Comparison of ENCODE assay signal across 19 cellular contexts in genomic region chr22:17912942-17913704, GRCh38.
DNase-seq lines count a peak whose midpoint lies in the region; ATAC-seq, FAIRE-seq and TF ChIP-seq lines count a peak whose summit lies in the region.
"Had no signal": no experiment of that assay in that cellular context is flagged by ENCODE, and none has a peak within 500 bp of the region (broad histone marks: within the 10 kb centered on the region; RNA-seq: fewer than 3 reads in every experiment).

No MANE protein-coding gene starts in this region.

- TF ChIP-seq POLR2A in gastrocnemius medialis (IDR thresholded peaks at IDR 0.05): peak in 1 of 2 donors; percentile 17

- POLR2A ChIA-PET in WTC11 (lab: Charles Lee): no interaction called here

- no peak for FAIRE-seq in small intestine (lab: Jason Lieb, UNC)

- ATAC-seq in WTC11: 0 out of 2 replicates have a peak, but pooled peaks have one; percentile 7
- peak; percentile 33 to 39 for ATAC-seq in gastrocnemius medialis
- no peak for ATAC-seq in GM21528 (IDR thresholded peaks at IDR 0.05; ENCODE audit: low FRiP score, unreplicated experiment)
- ATAC-seq: activated CD4-positive, CD25-positive, alpha-beta regulatory T cell treated with anti-CD3 and anti-CD28 coated beads, Interleukin-2, amount 50 U/mL, for 24 hours; Panc1; T-cell had no signal

- no peak overlapping the region for H3K4me3 Mint-ChIP-seq in WTC11
- H3K4me3 Mint-ChIP-seq: activated naive CD4-positive, alpha-beta T cell treated with anti-CD3 and anti-CD28 coated beads for 36 hours; T-cell had no signal

- intact Hi-C loops in gastrocnemius medialis (cut with DNase I; ENCODE audit: low total_unique reads): loop anchor here (1.0 kb wide), 1 partner anchor 23 kb away; no protein-coding TSS in a partner anchor

- H3K4me3 ChIP-seq in right atrium auricular region (no peak overlapping the region), gastrocnemius medialis (no peak overlapping the region), small intestine (ENCODE audit: low read depth in 1 of 2, low read length in 2 of 2) (no peak overlapping the region)
- H3K4me3 ChIP-seq: transverse colon had no signal

- H3K9me3 ChIP-seq in right atrium auricular region (no peaks in the 10 kb centered on the region), gastrocnemius medialis (no peaks in the 10 kb centered on the region), small intestine (ENCODE audit: control insufficient read depth, low read depth) (no peaks in the 10 kb centered on the region)
- H3K9me3 ChIP-seq: transverse colon had no signal

- peaks cover 28% of the 10 kb centered on the region for H3K4me1 Mint-ChIP-seq in WTC11

- no peak for TF ChIP-seq CTCF in WTC11 (IDR thresholded peaks at IDR 0.05)
- no peak for TF ChIP-seq CTCF in right atrium auricular region (IDR thresholded peaks at IDR 0.05)
- no peak for TF ChIP-seq CTCF in gastrocnemius medialis (IDR thresholded peaks at IDR 0.05 in 4 of 5, conservative IDR thresholded peaks at IDR 0.05 in 1 of 5)

- H3K4me1 ChIP-seq in right atrium auricular region: peaks cover 0 to 78% of the 10 kb centered on the region in 2 donors
- peaks cover 78 to 84% of the 10 kb centered on the region in 2 donors for H3K4me1 ChIP-seq in gastrocnemius medialis
- peaks cover 0 to 6% of the 10 kb centered on the region in 2 donors for H3K4me1 ChIP-seq in small intestine (ENCODE audit: control insufficient read depth in 2 of 2, insufficient read depth in 1 of 2, low read depth in 1 of 2, low read length in 1 of 2)

- no peaks in the 10 kb centered on the region for H3K36me3 Mint-ChIP-seq in WTC11
- H3K36me3 Mint-ChIP-seq: T-cell had no signal

- CTCF ChIA-PET in WTC11 (lab: Charles Lee): interaction anchor here (1.0 to 1.4 kb wide), 3 partner anchors 21 to 163 kb away, joined by 3 to 4 read pairs (median 3); no protein-coding TSS in a partner anchor

- H3K27me3 ChIP-seq in right atrium auricular region (no peaks in the 10 kb centered on the region), gastrocnemius medialis (no peaks in the 10 kb centered on the region), small intestine (ENCODE audit: control insufficient read depth in 2 of 2, insufficient read depth in 2 of 2, low read length in 2 of 2) (no peaks in the 10 kb centered on the region)
- H3K27me3 ChIP-seq: transverse colon had no signal

- peak; percentile 15 to 62 (median 45) for DNase-seq in NCI-H1417 (lab: John Stamatoyannopoulos, UW)
- no peak for DNase-seq in NCI-H1417 treated with DMSO at 0.1 percent for 48 hours (lab: John Stamatoyannopoulos, UW)
- DNase-seq in WTC11 (ENCODE audit: low spot score): no peak
- no peak for DNase-seq in right atrium auricular region (ENCODE audit: low spot score)
- peak; percentile 65 to 82 for DNase-seq in gastrocnemius medialis
- DNase-seq in midbrain (lab: John Stamatoyannopoulos, UW): no peak
- DNase-seq in small intestine: no peak
- DNase-seq: activated naive CD4-positive, alpha-beta T cell treated with anti-CD3 and anti-CD28 coated beads for 36 hours; C1 segment of cervical spinal cord; DMS79; effector memory CD4-positive, alpha-beta T cell; T-cell; transverse colon had no signal

- H3K27me3 Mint-ChIP-seq in WTC11 (ENCODE audit: low read depth): no peaks in the 10 kb centered on the region
- H3K27me3 Mint-ChIP-seq: progenitor cell of endocrine pancreas, T-cell had no signal

- H3K27ac ChIP-seq in right atrium auricular region: peak overlapping the region; percentile 87 to 94
- H3K27ac ChIP-seq in gastrocnemius medialis: peak overlapping the region; percentile 89 to 97 (median 94)
- no peak overlapping the region for H3K27ac ChIP-seq in small intestine (ENCODE audit: low read depth in 1 of 2, low read length in 1 of 2)
- H3K27ac ChIP-seq: 22Rv1, HL-60 had no signal

- no peaks in the 10 kb centered on the region for H3K9me3 Mint-ChIP-seq in WTC11
- H3K9me3 Mint-ChIP-seq: activated naive CD4-positive, alpha-beta T cell treated with anti-CD3 and anti-CD28 coated beads for 36 hours; T-cell had no signal

- H3K36me3 ChIP-seq in right atrium auricular region: no peaks in the 10 kb centered on the region
- H3K36me3 ChIP-seq in gastrocnemius medialis: no peaks in the 10 kb centered on the region
- H3K36me3 ChIP-seq in small intestine (ENCODE audit: control insufficient read depth in 2 of 2, insufficient read depth in 2 of 2, low read length in 2 of 2): no peaks in the 10 kb centered on the region
- H3K36me3 ChIP-seq: transverse colon had no signal

- H3K27ac Mint-ChIP-seq in WTC11: no peak overlapping the region
- H3K27ac Mint-ChIP-seq: activated naive CD4-positive, alpha-beta T cell treated with anti-CD3 and anti-CD28 coated beads for 36 hours; progenitor cell of endocrine pancreas; T-cell had no signal

- in situ Hi-C loops in gastrocnemius medialis (cut with MboI; ENCODE audit: low sequenced_read_pairs in 4 of 4): loop anchor here in 2 of 4 donors (5.0 to 25.0 kb wide), 2 partner anchors 109 to 149 kb away; partner anchors contain the start of gene MICAL3 (in 1 of the 2)

- WGBS in small intestine, 3 donors: 83 to 85% (median 84%) methylated on average over 12 of the region's 12 CpGs

TF ChIP-seq in WTC11, 78 proteins besides CTCF, POLR2A, EP300 and RAD21:
- TF ChIP-seq TCF7 (CRISPR knock-in tag; IDR thresholded peaks at IDR 0.05; ENCODE audit: low read depth): no peak
- TF ChIP-seq GRHL2 (CRISPR knock-in tag; IDR thresholded peaks at IDR 0.05; ENCODE audit: insufficient replicate concordance, severe bottlenecking): no peak
- TF ChIP-seq ZNF425 (CRISPR knock-in tag; conservative IDR thresholded peaks at IDR 0.05): no peak
- TF ChIP-seq CBFB (CRISPR knock-in tag; IDR thresholded peaks at IDR 0.05; ENCODE audit: low read depth): no peak
- no peak for TF ChIP-seq MYBL2 (CRISPR knock-in tag; IDR thresholded peaks at IDR 0.05)
- TF ChIP-seq ZNF138 (CRISPR knock-in tag; conservative IDR thresholded peaks at IDR 0.05): no peak
- TF ChIP-seq ZMAT4 (CRISPR knock-in tag; IDR thresholded peaks at IDR 0.05): no peak
- no peak for TF ChIP-seq CREM (CRISPR knock-in tag; IDR thresholded peaks at IDR 0.05)
- TF ChIP-seq SOX15 (CRISPR knock-in tag; IDR thresholded peaks at IDR 0.05): no peak
- TF ChIP-seq MXD4 (CRISPR knock-in tag; IDR thresholded peaks at IDR 0.05; ENCODE audit: borderline replicate concordance): no peak
- TF ChIP-seq JAZF1 (CRISPR knock-in tag; IDR thresholded peaks at IDR 0.05): no peak

Comparison
In these comparisons a context has a peak if more than half of its experiments do, and no peak if none do; other contexts are left out.
1. DNase-seq: peak in NCI-H1417 (3 of 3) and gastrocnemius medialis (2 of 2); none in NCI-H1417 treated with DMSO at 0.1 percent for 48 hours (single experiment), WTC11 (single experiment), right atrium auricular region (single experiment), midbrain (single experiment) and small intestine (single experiment).
2. H3K27ac ChIP-seq: peak in right atrium auricular region (2 of 2) and gastrocnemius medialis (4 of 4); none in small intestine (0 of 2).